ENCODE assay signal across 13 cellular contexts in the genomic region with DNA sequence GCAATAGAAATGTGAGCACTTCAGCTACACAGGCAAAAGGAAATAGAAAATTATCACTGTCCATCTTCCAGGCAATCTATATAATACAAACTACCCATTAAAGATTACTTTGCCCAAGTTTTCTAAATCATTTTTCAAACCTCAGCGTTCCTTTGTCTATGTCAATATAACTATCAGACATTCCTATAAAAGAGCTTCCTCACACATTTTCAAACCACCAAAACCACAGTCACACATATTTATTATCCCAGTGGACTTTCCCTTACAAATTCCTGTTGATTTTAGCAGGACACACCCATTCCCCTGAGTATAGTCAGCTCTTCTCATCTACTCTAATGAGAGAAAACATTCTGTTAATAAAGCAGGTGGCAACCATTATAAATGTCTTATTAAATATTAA.
"Had no signal": no experiment of that assay in that cellular context is flagged by ENCODE, and none has a peak within 500 bp of the region (broad histone marks: within the 10 kb centered on the region; RNA-seq: fewer than 3 reads in every experiment).

No MANE protein-coding gene starts in this region.

- H3K4me1 ChIP-seq: esophagus muscularis mucosa, foreskin keratinocyte, parathyroid adenoma, thyroid gland had no signal

- H3K36me3 ChIP-seq: esophagus muscularis mucosa, thyroid gland had no signal

- DNase-seq: activated CD4-positive, alpha-beta memory T cell treated with anti-CD3 and anti-CD28 coated beads for 36 hours; activated CD4-positive, alpha-beta T cell treated with anti-CD3 and anti-CD28 coated beads for 36 hours; activated naive CD4-positive, alpha-beta T cell treated with anti-CD3 and anti-CD28 coated beads, Interleukin-2, amount 10 ng/mL, durations not matched to agents 7 days and 5 days; activated T-cell treated with anti-CD3 and anti-CD28 coated beads, Interleukin-2, amount 50 U/mL, for 24 hours; cortex of kidney; effector CD4-positive, alpha-beta T cell; naive thymus-derived CD8-positive, alpha-beta T cell; thyroid gland had no signal

- H3K9me3 ChIP-seq: esophagus muscularis mucosa, thyroid gland had no signal

- H3K4me3 ChIP-seq: esophagus muscularis mucosa, lung, thyroid gland had no signal

- H3K27ac ChIP-seq: esophagus muscularis mucosa, foreskin keratinocyte, parathyroid adenoma, thyroid gland had no signal

- H2AFZ ChIP-seq: parathyroid adenoma had no signal

- ATAC-seq: activated CD4-positive, alpha-beta T cell treated with anti-CD3 and anti-CD28 coated beads for 36 hours; foreskin keratinocyte; naive thymus-derived CD8-positive, alpha-beta T cell; stimulated activated memory B cell treated with anti-CD40 and anti-IgM and Interleukin-4, amounts not matched to agents 10 μg/mL and 1 μg/mL and 100 μg/mL, for 72 hours had no signal

- H3K9ac ChIP-seq: parathyroid adenoma had no signal

- H3K27me3 ChIP-seq: esophagus muscularis mucosa, foreskin keratinocyte, thyroid gland had no signal
